In genomic region chr18:75083761-75084160, GRCh38 we compare ENCODE assay signal across 17 cellular contexts.
DNase-seq lines count a peak whose midpoint lies in the region; TF ChIP-seq lines count a peak whose summit lies in the region.
"Had no signal": no experiment of that assay in that cellular context is flagged by ENCODE, and none has a peak within 500 bp of the region (broad histone marks: within the 10 kb centered on the region; RNA-seq: fewer than 3 reads in every experiment).

No MANE protein-coding gene starts in this region.

- H3K36me3 Mint-ChIP-seq in osteocyte (ENCODE audit: unreplicated experiment) = no peaks in the 10 kb centered on the region
- H3K36me3 Mint-ChIP-seq: CD14-positive monocyte had no signal

- no peaks in the 10 kb centered on the region for H3K27me3 Mint-ChIP-seq in osteocyte (ENCODE audit: unreplicated experiment)

- H3K27ac Mint-ChIP-seq in osteocyte (ENCODE audit: unreplicated experiment) = no peak overlapping the region
- H3K27ac Mint-ChIP-seq: CD4-positive, alpha-beta memory T cell; GM23338 had no signal

- no peaks in the 10 kb centered on the region for H3K4me1 Mint-ChIP-seq in osteocyte (ENCODE audit: unreplicated experiment)
- H3K4me1 Mint-ChIP-seq: CD14-positive monocyte; CD4-positive, alpha-beta memory T cell; GM23338 had no signal

- DNase-seq in activated CD8-positive, alpha-beta memory T cell treated with anti-CD3 and anti-CD28 coated beads, Interleukin-2, amount 50 U/mL, for 48 hours = peak; percentile 22
- no peak for DNase-seq in activated CD8-positive, alpha-beta memory T cell treated with anti-CD3 and anti-CD28 coated beads, Interleukin-2, amount 50 U/mL, for 4 hours
- DNase-seq in D341Med (ENCODE audit: low spot score) = peak; percentile 17
- DNase-seq in islet precursor cell = peak; percentile 26
- peak; percentile 48 for DNase-seq in osteocyte (ENCODE audit: extremely low spot score, unreplicated experiment)
- DNase-seq in stimulated activated CD4-positive, alpha-beta T cell treated with anti-CD3 and anti-CD28 coated beads, Interleukin-4, amount 100 ng/mL, for 1 hour = no peak
- DNase-seq in NCI-H1092 (lab: John Stamatoyannopoulos, UW) = no peak
- DNase-seq in NOMO-1 treated with DMSO at 0.1 percent for 48 hours (lab: John Stamatoyannopoulos, UW; ENCODE audit: unreplicated experiment) = no peak
- DNase-seq: 8988T; Calu3; CD4-positive, alpha-beta memory T cell; DMS 273 treated with DMSO at 0.1 percent for 48 hours; DMS53; HCEC 1CT; IMR-90 had no signal

- H3K4me3 Mint-ChIP-seq in osteocyte (ENCODE audit: unreplicated experiment) = no peak overlapping the region
- H3K4me3 Mint-ChIP-seq: CD14-positive monocyte; CD4-positive, alpha-beta memory T cell; GM23338 had no signal

- no peak for TF ChIP-seq CTCF in osteocyte (IDR thresholded peaks at IDR 0.05)

- no peaks in the 10 kb centered on the region for H3K9me3 Mint-ChIP-seq in osteocyte (ENCODE audit: unreplicated experiment)

Comparison
In these comparisons a context has a peak if more than half of its experiments do, and no peak if none do; other contexts are left out.
1. DNase-seq: peak in activated CD8-positive, alpha-beta memory T cell treated with anti-CD3 and anti-CD28 coated beads, Interleukin-2, amount 50 U/mL, for 48 hours (single experiment), D341Med (single experiment), islet precursor cell (single experiment) and osteocyte (single experiment); none in activated CD8-positive, alpha-beta memory T cell treated with anti-CD3 and anti-CD28 coated beads, Interleukin-2, amount 50 U/mL, for 4 hours (single experiment), stimulated activated CD4-positive, alpha-beta T cell treated with anti-CD3 and anti-CD28 coated beads, Interleukin-4, amount 100 ng/mL, for 1 hour (single experiment), NCI-H1092 (single experiment) and NOMO-1 treated with DMSO at 0.1 percent for 48 hours (single experiment).